In the genomic region with DNA sequence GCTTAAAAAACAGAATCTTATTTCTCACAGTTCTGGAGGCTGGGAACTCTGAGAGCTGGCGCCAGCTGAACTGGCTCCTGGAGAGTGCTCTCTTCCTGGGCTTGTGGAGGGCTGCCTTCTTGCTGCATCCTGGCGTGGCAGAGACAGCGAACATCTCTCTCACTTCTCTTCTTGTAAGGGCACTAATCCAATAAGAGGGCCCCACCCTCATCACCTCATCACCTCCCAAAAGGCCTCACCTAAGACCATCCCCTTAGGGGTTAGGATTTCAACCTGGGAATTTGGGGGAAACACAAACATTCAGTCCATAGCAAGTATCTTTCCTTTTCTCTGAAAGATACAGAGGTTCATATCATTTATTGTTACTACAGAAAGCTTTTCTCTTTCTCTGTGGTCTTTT, we compare ENCODE assay signal across 32 cellular contexts. TPM values are rescaled to one million over a fixed set of nuclear protein-coding genes. Genes with fewer than 3 reads are reported as not detected.
"Had no signal": no experiment of that assay in that cellular context is flagged by ENCODE, and none has a peak within 500 bp of the region (broad histone marks: within the 10 kb centered on the region; RNA-seq: fewer than 3 reads in every experiment).

No MANE protein-coding gene starts in this region.

- H3K4me3 Mint-ChIP-seq: activated B cell treated with CpG ODN at 0.5 μM for 24 hours; activated CD4-positive, alpha-beta memory T cell treated with anti-CD3 and anti-CD28 coated beads for 36 hours; activated CD4-positive, alpha-beta T cell treated with anti-CD3 and anti-CD28 coated beads, Interleukin-2, amount 10 ng/mL, durations not matched to agents 24 days and 14 days; activated CD8-positive, alpha-beta T cell treated with anti-CD3 and anti-CD28 coated beads for 36 hours; activated naive CD4-positive, alpha-beta T cell treated with anti-CD3 and anti-CD28 coated beads for 36 hours; activated naive CD8-positive, alpha-beta T cell treated with anti-CD3 and anti-CD28 coated beads for 36 hours; activated T-cell treated with anti-CD3 and anti-CD28 coated beads, Interleukin-2, amount 50 U/mL, for 24 hours; T-helper 1 cell treated with Interleukin-12 subunit alpha and Interleukin-12 subunit beta and Interleukin-4 antibody, amounts not matched to agents 30 μg/mL and 1 μg/mL, for 36 hours; T-helper 2 cell treated with Interferon-gamma antibody and Interleukin-4, amounts not matched to agents 5 μg/mL and 100 μg/mL, for 36 hours had no signal

- H3K9me3 Mint-ChIP-seq: activated B cell treated with CpG ODN at 0.5 μM for 24 hours; activated CD4-positive, alpha-beta memory T cell treated with anti-CD3 and anti-CD28 coated beads for 36 hours; activated CD4-positive, alpha-beta T cell treated with anti-CD3 and anti-CD28 coated beads, Interleukin-2, amount 10 ng/mL, durations not matched to agents 24 days and 14 days; activated CD8-positive, alpha-beta T cell treated with anti-CD3 and anti-CD28 coated beads for 36 hours; activated naive CD4-positive, alpha-beta T cell treated with anti-CD3 and anti-CD28 coated beads for 36 hours; activated naive CD4-positive, alpha-beta T cell treated with anti-CD3 and anti-CD28 coated beads, Interleukin-2, amount 50 U/mL, for 72 hours; activated naive CD8-positive, alpha-beta T cell treated with anti-CD3 and anti-CD28 coated beads for 36 hours; activated T-cell treated with anti-CD3 and anti-CD28 coated beads, Interleukin-2, amount 50 U/mL, for 24 hours; T-helper 1 cell treated with Interleukin-12 subunit alpha and Interleukin-12 subunit beta and Interleukin-4 antibody, amounts not matched to agents 30 μg/mL and 1 μg/mL, for 36 hours; T-helper 2 cell treated with Interferon-gamma antibody and Interleukin-4, amounts not matched to agents 5 μg/mL and 100 μg/mL, for 36 hours had no signal

- H3K4me1 ChIP-seq: adrenal gland, body of pancreas, breast epithelium had no signal

- DNase-seq: activated B cell treated with CpG ODN at 0.5 μM for 24 hours; activated CD4-positive, alpha-beta memory T cell treated with anti-CD3 and anti-CD28 coated beads for 36 hours; activated CD4-positive, alpha-beta T cell treated with anti-CD3 and anti-CD28 coated beads for 4 hours; activated CD4-positive, alpha-beta T cell treated with anti-CD3 and anti-CD28 coated beads, Interleukin-2, amount 10 ng/mL, durations not matched to agents 24 days and 14 days; activated CD4-positive, alpha-beta T cell treated with anti-CD3 and anti-CD28 coated beads, Interleukin-2, amount 50 U/mL, for 1 hour; activated CD4-positive, alpha-beta T cell treated with anti-CD3 and anti-CD28 coated beads, Interleukin-2, amount 50 U/mL, for 4 hours; activated CD4-positive, CD25-positive, alpha-beta regulatory T cell treated with anti-CD3 and anti-CD28 coated beads, Interleukin-2, amount 50 U/mL, for 72 hours; activated CD8-positive, alpha-beta memory T cell treated with anti-CD3 and anti-CD28 coated beads, Interleukin-2, amount 50 U/mL, for 48 hours; activated CD8-positive, alpha-beta T cell treated with anti-CD3 and anti-CD28 coated beads for 36 hours; activated effector memory CD4-positive, alpha-beta T cell treated with anti-CD3 and anti-CD28 coated beads, Interleukin-2, amount 50 U/mL, for 16 hours; activated gamma-delta T cell treated with Interleukin-2 at 50 U/mL for 16 hours; activated naive CD4-positive, alpha-beta T cell; activated naive CD4-positive, alpha-beta T cell treated with anti-CD3 and anti-CD28 coated beads for 36 hours; activated naive CD4-positive, alpha-beta T cell treated with anti-CD3 and anti-CD28 coated beads, Interleukin-2, amount 50 U/mL, for 16 hours; activated naive CD8-positive, alpha-beta T cell treated with anti-CD3 and anti-CD28 coated beads for 36 hours; activated T-cell treated with anti-CD3 and anti-CD28 coated beads, Interleukin-2, amount 50 U/mL, for 24 hours; activated T-cell treated with anti-CD3 and anti-CD28 coated beads, Interleukin-2, amount 50 U/mL, for 48 hours; adrenal gland; amniotic stem cell; aorta; body of pancreas; brain microvascular endothelial cell; central memory CD4-positive, alpha-beta T cell; T-helper 1 cell; T-helper 2 cell; T-helper 9 cell had no signal

- H3K4me3 ChIP-seq: adrenal gland, body of pancreas, breast epithelium had no signal

- H3K36me3 Mint-ChIP-seq: activated CD4-positive, alpha-beta memory T cell treated with anti-CD3 and anti-CD28 coated beads for 36 hours; activated naive CD4-positive, alpha-beta T cell treated with anti-CD3 and anti-CD28 coated beads, Interleukin-2, amount 50 U/mL, for 72 hours had no signal

- H3K27ac ChIP-seq: adrenal gland, body of pancreas, brain microvascular endothelial cell, breast epithelium, VCaP had no signal

- H3K27ac Mint-ChIP-seq: activated B cell treated with CpG ODN at 0.5 μM for 24 hours; activated CD4-positive, alpha-beta memory T cell treated with anti-CD3 and anti-CD28 coated beads for 36 hours; activated CD4-positive, alpha-beta T cell treated with anti-CD3 and anti-CD28 coated beads, Interleukin-2, amount 10 ng/mL, durations not matched to agents 24 days and 14 days; activated CD8-positive, alpha-beta T cell treated with anti-CD3 and anti-CD28 coated beads for 36 hours; activated naive CD4-positive, alpha-beta T cell treated with anti-CD3 and anti-CD28 coated beads for 36 hours; activated naive CD8-positive, alpha-beta T cell treated with anti-CD3 and anti-CD28 coated beads for 36 hours; activated T-cell treated with anti-CD3 and anti-CD28 coated beads, Interleukin-2, amount 50 U/mL, for 24 hours; T-helper 1 cell treated with Interleukin-12 subunit alpha and Interleukin-12 subunit beta and Interleukin-4 antibody, amounts not matched to agents 30 μg/mL and 1 μg/mL, for 36 hours; T-helper 2 cell treated with Interferon-gamma antibody and Interleukin-4, amounts not matched to agents 5 μg/mL and 100 μg/mL, for 36 hours had no signal

- H3K36me3 ChIP-seq: adrenal gland, brain microvascular endothelial cell, breast epithelium had no signal

- H3K9me3 ChIP-seq: adrenal gland, body of pancreas, breast epithelium had no signal

- ATAC-seq: activated CD8-positive, alpha-beta T cell treated with anti-CD3 and anti-CD28 coated beads for 36 hours; activated naive CD4-positive, alpha-beta T cell treated with anti-CD3 and anti-CD28 coated beads, Interleukin-2, amount 50 U/mL, for 72 hours; body of pancreas had no signal

- H3K27me3 ChIP-seq: adrenal gland, body of pancreas, brain microvascular endothelial cell, breast epithelium had no signal

- H3K27me3 Mint-ChIP-seq: activated B cell treated with CpG ODN at 0.5 μM for 24 hours; activated CD4-positive, alpha-beta memory T cell treated with anti-CD3 and anti-CD28 coated beads for 36 hours; activated CD4-positive, alpha-beta T cell treated with anti-CD3 and anti-CD28 coated beads, Interleukin-2, amount 10 ng/mL, durations not matched to agents 24 days and 14 days; activated CD8-positive, alpha-beta T cell treated with anti-CD3 and anti-CD28 coated beads for 36 hours; activated naive CD8-positive, alpha-beta T cell treated with anti-CD3 and anti-CD28 coated beads for 36 hours; activated T-cell treated with anti-CD3 and anti-CD28 coated beads, Interleukin-2, amount 50 U/mL, for 24 hours had no signal

RNA-seq across cellular contexts. Expression of gene PNLDC1, which starts 23.9 kb away (rescaled TPM):
- total RNA-seq: cardiac septum had no signal
